In the genomic region with DNA sequence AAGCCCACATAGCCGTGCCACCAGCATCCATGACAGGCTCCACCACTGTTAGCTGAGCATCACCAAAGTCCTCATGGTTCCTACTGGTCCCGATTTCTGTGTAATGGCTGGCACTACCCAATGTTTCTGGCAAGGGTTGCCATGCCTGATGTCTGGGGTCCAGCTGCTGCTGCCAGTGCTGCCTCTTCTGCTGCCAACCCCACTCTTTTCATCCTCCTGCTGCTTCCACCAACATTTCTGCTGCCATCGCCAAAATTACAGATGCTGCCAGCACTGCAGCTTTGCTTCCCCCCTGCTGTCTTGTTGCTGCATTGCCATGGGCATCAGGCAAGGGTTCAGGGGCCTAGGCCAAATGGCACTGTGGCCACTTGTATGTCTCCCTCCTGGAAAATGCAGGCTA, we compare ENCODE assay signal across 22 cellular contexts.
DNase-seq lines count a peak whose midpoint lies in the region; ATAC-seq, FAIRE-seq and TF ChIP-seq lines count a peak whose summit lies in the region.
"Had no signal": no experiment of that assay in that cellular context is flagged by ENCODE, and none has a peak within 500 bp of the region (broad histone marks: within the 10 kb centered on the region; RNA-seq: fewer than 3 reads in every experiment).

No MANE protein-coding gene starts in this region.

- 59% methylated on average over 3 of the region's 3 CpGs for WGBS in K562 (ENCODE audit: insufficient coverage, low coverage, missing lambda C conversion rate)

- H3K27ac ChIP-seq in BLaER1 (0 out of 2 replicates have a peak overlapping the region, but pooled peaks have one; percentile 10), K562 (ENCODE audit: extremely low read depth, low read depth, low read length) (no peak overlapping the region), neural progenitor cell (no peak overlapping the region), GM23338 (ENCODE audit: low read depth) (no peak overlapping the region)
- H3K27ac ChIP-seq: A549, C4-2B had no signal

- TF ChIP-seq POLR2A in K562 (conservative IDR thresholded peaks at IDR 0.05) = no peak

- H3K36me3 Mint-ChIP-seq in neural progenitor cell (no peaks in the 10 kb centered on the region), GM23338 (ENCODE audit: low read depth) (no peaks in the 10 kb centered on the region)
- H3K36me3 Mint-ChIP-seq: CD4-positive, CD25-positive, alpha-beta regulatory T cell; CD8-positive, alpha-beta T cell had no signal

- H3K9me3 Mint-ChIP-seq in neural progenitor cell = no peaks in the 10 kb centered on the region
- no peaks in the 10 kb centered on the region for H3K9me3 Mint-ChIP-seq in GM23338
- H3K9me3 Mint-ChIP-seq: CD8-positive, alpha-beta T cell had no signal

- POLR2A ChIA-PET in K562 (lab: Yijun Ruan, JAX) = interaction anchor here (2.2 kb wide), 1 partner anchor 10 kb away, joined by 9 read pairs; no protein-coding TSS in a partner anchor

- no TSS peak for BruUV-seq in K562 (replicated peaks; lab: Mats Ljungman, UMichigan)

- H3K27me3 ChIP-seq in BLaER1 (no peaks in the 10 kb centered on the region), K562 (ENCODE audit: control insufficient read depth in 2 of 2, insufficient read depth in 2 of 2, low read length in 2 of 2) (no peaks in the 10 kb centered on the region), neural progenitor cell (no peaks in the 10 kb centered on the region), GM23338 (ENCODE audit: insufficient read depth) (no peaks in the 10 kb centered on the region)
- H3K27me3 ChIP-seq: BE2C had no signal

- DNase-seq in K562 (ENCODE audit: extremely low read depth in 1 of 4, low spot score in 3 of 4) (no peak), neural progenitor cell (ENCODE audit: low spot score) (no peak), GM23338 (ENCODE audit: low spot score) (no peak)
- DNase-seq: 8988T; ACHN; AML-193; BE2C; Caco-2; CD4-positive, CD25-positive, alpha-beta regulatory T cell; CD8-positive, alpha-beta T cell; DMS153; DND-41; H7; HCEC 1CT had no signal

- peaks cover 13% of the 10 kb centered on the region for H3F3A ChIP-seq in neural progenitor cell (ENCODE audit: low read depth)
- H3F3A ChIP-seq in GM23338 (replicated peaks; ENCODE audit: low read depth) = no peaks in the 10 kb centered on the region

- no peak overlapping the region for H3K4me3 Mint-ChIP-seq in neural progenitor cell
- no peak overlapping the region for H3K4me3 Mint-ChIP-seq in GM23338
- H3K4me3 Mint-ChIP-seq: CD8-positive, alpha-beta T cell had no signal

- H3K4me1 ChIP-seq in BLaER1 = peaks cover 22% of the 10 kb centered on the region
- H3K4me1 ChIP-seq in K562 (replicated peaks in 1 of 2; ENCODE audit: control insufficient read depth in 2 of 2, insufficient read depth in 2 of 2, low read length in 2 of 2) = peaks cover 7 to 22% of the 10 kb centered on the region in 2 experiments; a peak in 4 of 5 replicates
- H3K4me1 ChIP-seq in neural progenitor cell = peaks cover 21% of the 10 kb centered on the region
- H3K4me1 ChIP-seq in GM23338 (ENCODE audit: insufficient read depth) = peaks cover 14% of the 10 kb centered on the region
- H3K4me1 ChIP-seq: A549, Caco-2 had no signal

- intact Hi-C loops in K562 (cut with micrococcal nuclease) = no loop called here

- no peaks in the 10 kb centered on the region for H3K9me3 ChIP-seq in BLaER1
- no peaks in the 10 kb centered on the region for H3K9me3 ChIP-seq in K562 (replicated peaks; ENCODE audit: control insufficient read depth, insufficient read depth, low read depth, low read length)
- no peaks in the 10 kb centered on the region for H3K9me3 ChIP-seq in neural progenitor cell (ENCODE audit: low read depth)
- H3K9me3 ChIP-seq: BE2C, Caco-2 had no signal

- peaks cover 7% of the 10 kb centered on the region; the same call in 1 of the 2 replicates for H3K9me2 ChIP-seq in GM23338 (ENCODE audit: insufficient read depth)

- no peaks in the 10 kb centered on the region for H3K9me1 ChIP-seq in K562 (ENCODE audit: control insufficient read depth, insufficient read depth, low read length)

- no peak for ATAC-seq in K562
- no peak for ATAC-seq in HG03439 (IDR thresholded peaks at IDR 0.05; ENCODE audit: unreplicated experiment)
- no peak for ATAC-seq in GM23338
- ATAC-seq in HG02623 (IDR thresholded peaks at IDR 0.05; ENCODE audit: unreplicated experiment) = no peak
- ATAC-seq: A549; CD8-positive, alpha-beta T cell had no signal

- H3K9ac ChIP-seq in BLaER1 (no peak overlapping the region), K562 (ENCODE audit: insufficient read depth in 1 of 2, low read depth in 2 of 2, low read length in 2 of 2) (no peak overlapping the region), neural progenitor cell (no peak overlapping the region)

- no peak for FAIRE-seq in K562 (lab: Jason Lieb, UNC)
- FAIRE-seq: A549, G401.6, GM12892, H1 had no signal

- H3K4me3 ChIP-seq in BLaER1 = no peak overlapping the region
- no peak overlapping the region for H3K4me3 ChIP-seq in K562
- no peak overlapping the region for H3K4me3 ChIP-seq in neural progenitor cell
- no peak overlapping the region for H3K4me3 ChIP-seq in GM23338
- H3K4me3 ChIP-seq: A549 had no signal

- no peaks in the 10 kb centered on the region for H3K79me2 ChIP-seq in K562 (ENCODE audit: control insufficient read depth, insufficient read depth, low read length)
- no peaks in the 10 kb centered on the region for H3K79me2 ChIP-seq in neural progenitor cell (ENCODE audit: low read depth)
- H3K79me2 ChIP-seq in GM23338 (replicated peaks; ENCODE audit: insufficient read depth) = no peaks in the 10 kb centered on the region

- no peak for TF ChIP-seq EP300 in K562 (IDR thresholded peaks at IDR 0.05; ENCODE audit: low read length)

- CTCF ChIA-PET in K562 (lab: Yijun Ruan, JAX; ENCODE audit: low intra/inter-chr PET ratio) = no interaction called here

- in situ Hi-C loops in K562 (cut with MboI) = no loop called here

- no peaks in the 10 kb centered on the region for H3K27me3 Mint-ChIP-seq in neural progenitor cell (ENCODE audit: insufficient read depth, low read depth)
- no peaks in the 10 kb centered on the region for H3K27me3 Mint-ChIP-seq in GM23338 (ENCODE audit: insufficient read depth, low read depth, poor library complexity)
- H3K27me3 Mint-ChIP-seq: CD4-positive, CD25-positive, alpha-beta regulatory T cell had no signal

- H3K4me2 ChIP-seq in BLaER1 = peak overlapping the region; percentile 72
- no peak overlapping the region for H3K4me2 ChIP-seq in K562 (ENCODE audit: insufficient read depth, low read length)
- H3K4me2 ChIP-seq in neural progenitor cell = no peak overlapping the region
- no peak overlapping the region for H3K4me2 ChIP-seq in GM23338
- H3K4me2 ChIP-seq: A549 had no signal

- no peaks in the 10 kb centered on the region for H4K20me1 ChIP-seq in BLaER1
- no peaks in the 10 kb centered on the region for H4K20me1 ChIP-seq in K562 (replicated peaks; ENCODE audit: control insufficient read depth, insufficient read depth, low read length)
- peaks cover 7% of the 10 kb centered on the region for H4K20me1 ChIP-seq in neural progenitor cell (ENCODE audit: low read depth)
- H4K20me1 ChIP-seq in GM23338 (replicated peaks; ENCODE audit: insufficient read depth) = no peaks in the 10 kb centered on the region

- TF ChIP-seq RAD21 in K562 (CRISPR knock-in tag; conservative IDR thresholded peaks at IDR 0.05 in 1 of 2, IDR thresholded peaks at IDR 0.05 in 1 of 2) = no peak

- H3K27ac Mint-ChIP-seq in neural progenitor cell (peak overlapping the region; percentile 58), GM23338 (no peak overlapping the region)
- H3K27ac Mint-ChIP-seq: CD4-positive, CD25-positive, alpha-beta regulatory T cell; CD8-positive, alpha-beta T cell had no signal

- TF ChIP-seq CTCF in K562 (IDR thresholded peaks at IDR 0.05 in 2 of 3, conservative IDR thresholded peaks at IDR 0.05 in 1 of 3; ENCODE audit: insufficient read depth in 2 of 3, low read depth in 1 of 3, low read length in 3 of 3) = no peak
- no peak for TF ChIP-seq CTCF in neural progenitor cell (IDR thresholded peaks at IDR 0.05)
- no peak for TF ChIP-seq CTCF in GM23338 (conservative IDR thresholded peaks at IDR 0.05; ENCODE audit: low read depth in 2 of 2)

- H3K36me3 ChIP-seq in BLaER1 (no peaks in the 10 kb centered on the region), K562 (ENCODE audit: control insufficient read depth, insufficient read depth, low read length) (no peaks in the 10 kb centered on the region), neural progenitor cell (no peaks in the 10 kb centered on the region), GM23338 (ENCODE audit: insufficient read depth) (no peaks in the 10 kb centered on the region)
- H3K36me3 ChIP-seq: BE2C had no signal

- H2AFZ ChIP-seq in K562 (ENCODE audit: low read depth, low read length) = peak overlapping the region; percentile 42; the same call in 1 of the 2 replicates
- no peak overlapping the region for H2AFZ ChIP-seq in neural progenitor cell (replicated peaks)
- no peak overlapping the region for H2AFZ ChIP-seq in GM23338

- peaks cover 6% of the 10 kb centered on the region for H3K4me1 Mint-ChIP-seq in neural progenitor cell
- H3K4me1 Mint-ChIP-seq in GM23338 = peaks cover 12% of the 10 kb centered on the region
- H3K4me1 Mint-ChIP-seq: CD4-positive, CD25-positive, alpha-beta regulatory T cell had no signal

TF ChIP-seq in K562, 482 proteins besides CTCF, POLR2A, EP300 and RAD21 (continues in another document):
- TF ChIP-seq DMBX1 (CRISPR knock-in tag; IDR thresholded peaks at IDR 0.05; ENCODE audit: borderline replicate concordance) (no peak), ZNF77 (CRISPR knock-in tag; IDR thresholded peaks at IDR 0.05) (no peak), POLR2G (IDR thresholded peaks at IDR 0.05; ENCODE audit: low read depth, low read length) (no peak), EHMT2 (IDR thresholded peaks at IDR 0.05) (no peak), MCM3 (IDR thresholded peaks at IDR 0.05) (no peak), ZNF146 (CRISPR knock-in tag; IDR thresholded peaks at IDR 0.05; ENCODE audit: unreplicated experiment) (no peak)

TF ChIP-seq in GM23338, 12 proteins besides CTCF, POLR2A, EP300 and RAD21:
- no peak for TF ChIP-seq ZNF114 (CRISPR knock-in tag; IDR thresholded peaks at IDR 0.05)
- no peak for TF ChIP-seq JUNB (IDR thresholded peaks at IDR 0.05; ENCODE audit: unreplicated experiment)
- no peak for TF ChIP-seq ETS1 (IDR thresholded peaks at IDR 0.05)
